21 cellular contexts compared by ENCODE assay signal in genomic region chr16:47059991-47060390, GRCh38.
"Had no signal": no experiment of that assay in that cellular context is flagged by ENCODE, and none has a peak within 500 bp of the region (broad histone marks: within the 10 kb centered on the region; RNA-seq: fewer than 3 reads in every experiment).

No MANE protein-coding gene starts in this region.

- H3K4me2 ChIP-seq: smooth muscle cell had no signal

- H3K27me3 ChIP-seq: adrenal gland, ascending aorta, heart left ventricle, pancreas, right lobe of liver, testis had no signal

- H3K36me3 ChIP-seq: adrenal gland, ascending aorta, heart left ventricle, lower lobe of right lung, pancreas, right lobe of liver, WERI-Rb-1 had no signal

- H3K27ac ChIP-seq: adrenal gland, ascending aorta, epithelial cell of prostate, heart left ventricle, lower lobe of right lung, pancreas, right lobe of liver, testis, WERI-Rb-1 had no signal

- H3K4me1 ChIP-seq: adrenal gland, ascending aorta, heart left ventricle, lower lobe of right lung, pancreas, right lobe of liver, testis had no signal

- H3K9me3 ChIP-seq: adrenal gland, ascending aorta, lower lobe of right lung, pancreas, right lobe of liver, testis had no signal

- DNase-seq: activated CD4-positive, alpha-beta T cell treated with anti-CD3 and anti-CD28 coated beads, Interleukin-2, amount 10 ng/mL, durations not matched to agents 7 days and 5 days; activated CD4-positive, CD25-positive, alpha-beta regulatory T cell treated with anti-CD3 and anti-CD28 coated beads, Interleukin-2, amount 50 U/mL, for 72 hours; activated CD8-positive, alpha-beta T cell treated with anti-CD3 and anti-CD28 coated beads for 36 hours; activated naive CD4-positive, alpha-beta T cell; activated T-cell treated with anti-CD3 and anti-CD28 coated beads, Interleukin-2, amount 50 U/mL, for 1 hour; heart left ventricle; lower lobe of right lung; midbrain; natural killer cell; pancreas; right lobe of liver; stimulated activated CD4-positive, alpha-beta T cell treated with anti-CD3 and anti-CD28 coated beads, Interleukin-4, amount 100 ng/mL, for 1 hour; stimulated activated naive CD4-positive, alpha-beta T cell; T-helper 1 cell; testis; trophoblast cell; WERI-Rb-1 had no signal

- ATAC-seq: activated CD8-positive, alpha-beta T cell treated with anti-CD3 and anti-CD28 coated beads for 36 hours; heart left ventricle; lower lobe of right lung; natural killer cell; pancreas; right lobe of liver had no signal

- H3K4me3 ChIP-seq: adrenal gland, ascending aorta, heart left ventricle, lower lobe of right lung, pancreas, right lobe of liver, smooth muscle cell, testis had no signal
